Comparison of ENCODE assay signal across 29 cellular contexts in genomic region chr3:88707837-88708236, GRCh38.
"Had no signal": no experiment of that assay in that cellular context is flagged by ENCODE, and none has a peak within 500 bp of the region (broad histone marks: within the 10 kb centered on the region; RNA-seq: fewer than 3 reads in every experiment).

No MANE protein-coding gene starts in this region.

- H3K36me3 Mint-ChIP-seq: activated naive CD4-positive, alpha-beta T cell treated with anti-CD3 and anti-CD28 coated beads, Interleukin-2, amount 10 ng/mL, durations not matched to agents 7 days and 5 days; activated naive CD4-positive, alpha-beta T cell treated with anti-CD3 and anti-CD28 coated beads, Interleukin-2, amount 50 U/mL, for 72 hours; activated naive CD8-positive, alpha-beta T cell treated with anti-CD3 and anti-CD28 coated beads, Interleukin-2, amount 10 ng/mL, durations not matched to agents 7 days and 5 days; WTC11 had no signal

- DNase-seq: activated CD4-positive, alpha-beta memory T cell treated with anti-CD3 and anti-CD28 coated beads, Interleukin-2, amount 10 ng/mL, durations not matched to agents 7 days and 5 days; activated CD4-positive, alpha-beta T cell treated with anti-CD3 and anti-CD28 coated beads for 1 hour; activated CD4-positive, alpha-beta T cell treated with anti-CD3 and anti-CD28 coated beads for 4 hours; activated CD4-positive, alpha-beta T cell treated with anti-CD3 and anti-CD28 coated beads, Interleukin-2, amount 10 ng/mL, durations not matched to agents 7 days and 5 days; activated CD4-positive, alpha-beta T cell treated with anti-CD3 and anti-CD28 coated beads, Interleukin-2, amount 50 U/mL, for 4 hours; activated effector memory CD4-positive, alpha-beta T cell treated with anti-CD3 and anti-CD28 coated beads, Interleukin-2, amount 50 U/mL, for 16 hours; activated naive CD4-positive, alpha-beta T cell treated with anti-CD3 and anti-CD28 coated beads, Interleukin-2, amount 10 ng/mL, durations not matched to agents 7 days and 5 days; activated naive CD8-positive, alpha-beta T cell treated with anti-CD3 and anti-CD28 coated beads, Interleukin-2, amount 10 ng/mL, durations not matched to agents 7 days and 5 days; activated T-cell treated with anti-CD3 and anti-CD28 coated beads, Interleukin-2, amount 50 U/mL, for 4 hours; brain microvascular endothelial cell; central memory CD4-positive, alpha-beta T cell; cerebellar nuclear complex; colonic mucosa; effector CD8-positive, alpha-beta T cell; erythroblast; foreskin melanocyte; heart right ventricle; T-helper 2 cell had no signal

- H3K4me1 ChIP-seq: ascending aorta, colonic mucosa, esophagus muscularis mucosa, gastroesophageal sphincter, heart right ventricle had no signal

- ATAC-seq: activated naive CD4-positive, alpha-beta T cell treated with anti-CD3 and anti-CD28 coated beads, Interleukin-2, amount 50 U/mL, for 72 hours; activated T-cell treated with anti-CD3 and anti-CD28 coated beads, Interleukin-2, amount 50 U/mL, for 4 hours; gastroesophageal sphincter; heart right ventricle; WTC11 had no signal

- H3K9me3 ChIP-seq: ascending aorta, colonic mucosa, esophagus muscularis mucosa, gastroesophageal sphincter, heart right ventricle had no signal

- H3K4me3 ChIP-seq: ascending aorta, cardiac muscle cell, colonic mucosa, esophagus muscularis mucosa, gastroesophageal sphincter, heart right ventricle had no signal

- H3K4me3 Mint-ChIP-seq: activated CD4-positive, alpha-beta memory T cell treated with anti-CD3 and anti-CD28 coated beads, Interleukin-2, amount 10 ng/mL, durations not matched to agents 7 days and 5 days; activated CD4-positive, alpha-beta T cell treated with anti-CD3 and anti-CD28 coated beads, Interleukin-2, amount 10 ng/mL, durations not matched to agents 7 days and 5 days; activated naive CD4-positive, alpha-beta T cell treated with anti-CD3 and anti-CD28 coated beads, Interleukin-2, amount 10 ng/mL, durations not matched to agents 7 days and 5 days; activated naive CD8-positive, alpha-beta T cell treated with anti-CD3 and anti-CD28 coated beads, Interleukin-2, amount 10 ng/mL, durations not matched to agents 7 days and 5 days; activated T-cell treated with anti-CD3 and anti-CD28 coated beads, Interleukin-2, amount 50 U/mL, for 4 hours; WTC11 had no signal

- H3K36me3 ChIP-seq: ascending aorta, brain microvascular endothelial cell, cardiac muscle cell, colonic mucosa, esophagus muscularis mucosa, gastroesophageal sphincter, heart right ventricle had no signal

- H3K27me3 Mint-ChIP-seq: activated CD4-positive, alpha-beta memory T cell treated with anti-CD3 and anti-CD28 coated beads, Interleukin-2, amount 10 ng/mL, durations not matched to agents 7 days and 5 days; activated CD4-positive, alpha-beta T cell treated with anti-CD3 and anti-CD28 coated beads, Interleukin-2, amount 10 ng/mL, durations not matched to agents 7 days and 5 days; activated naive CD4-positive, alpha-beta T cell treated with anti-CD3 and anti-CD28 coated beads, Interleukin-2, amount 10 ng/mL, durations not matched to agents 7 days and 5 days; activated naive CD8-positive, alpha-beta T cell treated with anti-CD3 and anti-CD28 coated beads, Interleukin-2, amount 10 ng/mL, durations not matched to agents 7 days and 5 days had no signal

- H3K27ac ChIP-seq: ascending aorta, brain microvascular endothelial cell, cardiac muscle cell, colonic mucosa, esophagus muscularis mucosa, gastroesophageal sphincter, heart right ventricle, VCaP had no signal

- FAIRE-seq: endometrium, endothelial cell of umbilical vein, TTC549 had no signal

- H3K27me3 ChIP-seq: ascending aorta, brain microvascular endothelial cell, cardiac muscle cell, colonic mucosa, esophagus muscularis mucosa, gastroesophageal sphincter, heart right ventricle had no signal

- H3K4me1 Mint-ChIP-seq: activated CD4-positive, alpha-beta memory T cell treated with anti-CD3 and anti-CD28 coated beads, Interleukin-2, amount 10 ng/mL, durations not matched to agents 7 days and 5 days; activated CD4-positive, alpha-beta T cell treated with anti-CD3 and anti-CD28 coated beads, Interleukin-2, amount 10 ng/mL, durations not matched to agents 7 days and 5 days; activated naive CD4-positive, alpha-beta T cell treated with anti-CD3 and anti-CD28 coated beads, Interleukin-2, amount 10 ng/mL, durations not matched to agents 7 days and 5 days; activated naive CD8-positive, alpha-beta T cell treated with anti-CD3 and anti-CD28 coated beads, Interleukin-2, amount 10 ng/mL, durations not matched to agents 7 days and 5 days; WTC11 had no signal

- H3K9me3 Mint-ChIP-seq: activated naive CD4-positive, alpha-beta T cell treated with anti-CD3 and anti-CD28 coated beads, Interleukin-2, amount 10 ng/mL, durations not matched to agents 7 days and 5 days had no signal

- H3K27ac Mint-ChIP-seq: activated CD4-positive, alpha-beta memory T cell treated with anti-CD3 and anti-CD28 coated beads, Interleukin-2, amount 10 ng/mL, durations not matched to agents 7 days and 5 days; activated CD4-positive, alpha-beta T cell treated with anti-CD3 and anti-CD28 coated beads, Interleukin-2, amount 10 ng/mL, durations not matched to agents 7 days and 5 days; activated naive CD4-positive, alpha-beta T cell treated with anti-CD3 and anti-CD28 coated beads, Interleukin-2, amount 10 ng/mL, durations not matched to agents 7 days and 5 days; activated naive CD4-positive, alpha-beta T cell treated with anti-CD3 and anti-CD28 coated beads, Interleukin-2, amount 50 U/mL, for 72 hours; activated naive CD8-positive, alpha-beta T cell treated with anti-CD3 and anti-CD28 coated beads, Interleukin-2, amount 10 ng/mL, durations not matched to agents 7 days and 5 days; activated T-helper 2 cell treated with anti-CD3 and anti-CD28 coated beads, Interferon-gamma antibody, Interleukin-2, Interleukin-4, amounts not matched to agents 10 μg/mL and 5 μg/mL and 100 μg/mL, durations not matched to agents 14 hours and 24 hours and 36 hours; WTC11 had no signal
